In the genomic region with DNA sequence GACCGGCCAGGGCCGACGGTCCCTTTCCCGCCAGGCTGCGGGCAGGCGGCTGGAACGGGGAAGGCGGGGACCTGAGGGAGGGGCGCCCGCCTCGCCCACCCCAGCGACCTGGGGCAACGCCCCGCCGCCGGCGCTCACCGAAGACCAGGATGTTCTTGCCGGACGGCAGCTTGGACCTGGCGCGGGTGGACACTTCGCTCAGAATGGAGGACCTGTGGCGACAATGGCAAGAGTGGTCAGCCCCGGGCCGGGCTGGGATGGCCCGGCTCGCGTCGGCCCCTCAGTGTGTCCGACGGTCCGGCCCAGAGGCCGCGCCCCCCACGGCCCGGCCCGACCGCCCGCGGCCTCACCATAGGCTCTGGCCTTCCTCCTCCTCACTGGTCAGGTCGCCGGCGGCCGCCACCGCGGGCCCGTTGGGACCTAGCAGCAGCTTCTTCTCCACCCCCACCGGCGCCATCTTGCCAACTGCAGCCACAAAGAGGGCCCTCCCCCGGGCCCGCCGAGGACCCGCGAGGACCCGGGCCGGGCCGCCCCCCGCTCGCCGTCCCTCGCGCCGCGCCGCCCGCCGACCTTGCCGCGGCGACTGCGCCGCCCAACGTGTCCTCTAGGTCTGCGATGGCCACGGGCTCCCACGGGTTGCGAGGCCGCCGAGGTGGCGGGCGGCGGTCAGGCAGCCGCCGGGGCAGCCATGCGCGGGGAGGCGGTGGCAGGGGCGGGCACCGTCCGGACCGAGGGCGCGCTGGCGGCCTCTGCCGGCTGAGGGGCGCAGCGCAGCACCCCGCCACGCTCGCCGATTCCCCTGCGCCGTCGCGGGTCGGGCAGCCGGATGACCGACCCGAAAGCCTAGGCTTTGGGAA, we compare ENCODE assay signal across 1 cellular context.
A peak's percentile ranks its signal among the peaks of the same experiment; 100 is the strongest.
TF ChIP-seq lines count a peak whose summit lies in the region.

A gene (minus strand): TSS at position 475 of the 857 bp plus-strand sequence. CDS start 18 bp downstream, at position 457.

TF ChIP-seq in HepG2, 621 proteins besides CTCF, POLR2A, EP300 and RAD21 (continued from another document and continues in another):
- TF ChIP-seq, protein P1, sequence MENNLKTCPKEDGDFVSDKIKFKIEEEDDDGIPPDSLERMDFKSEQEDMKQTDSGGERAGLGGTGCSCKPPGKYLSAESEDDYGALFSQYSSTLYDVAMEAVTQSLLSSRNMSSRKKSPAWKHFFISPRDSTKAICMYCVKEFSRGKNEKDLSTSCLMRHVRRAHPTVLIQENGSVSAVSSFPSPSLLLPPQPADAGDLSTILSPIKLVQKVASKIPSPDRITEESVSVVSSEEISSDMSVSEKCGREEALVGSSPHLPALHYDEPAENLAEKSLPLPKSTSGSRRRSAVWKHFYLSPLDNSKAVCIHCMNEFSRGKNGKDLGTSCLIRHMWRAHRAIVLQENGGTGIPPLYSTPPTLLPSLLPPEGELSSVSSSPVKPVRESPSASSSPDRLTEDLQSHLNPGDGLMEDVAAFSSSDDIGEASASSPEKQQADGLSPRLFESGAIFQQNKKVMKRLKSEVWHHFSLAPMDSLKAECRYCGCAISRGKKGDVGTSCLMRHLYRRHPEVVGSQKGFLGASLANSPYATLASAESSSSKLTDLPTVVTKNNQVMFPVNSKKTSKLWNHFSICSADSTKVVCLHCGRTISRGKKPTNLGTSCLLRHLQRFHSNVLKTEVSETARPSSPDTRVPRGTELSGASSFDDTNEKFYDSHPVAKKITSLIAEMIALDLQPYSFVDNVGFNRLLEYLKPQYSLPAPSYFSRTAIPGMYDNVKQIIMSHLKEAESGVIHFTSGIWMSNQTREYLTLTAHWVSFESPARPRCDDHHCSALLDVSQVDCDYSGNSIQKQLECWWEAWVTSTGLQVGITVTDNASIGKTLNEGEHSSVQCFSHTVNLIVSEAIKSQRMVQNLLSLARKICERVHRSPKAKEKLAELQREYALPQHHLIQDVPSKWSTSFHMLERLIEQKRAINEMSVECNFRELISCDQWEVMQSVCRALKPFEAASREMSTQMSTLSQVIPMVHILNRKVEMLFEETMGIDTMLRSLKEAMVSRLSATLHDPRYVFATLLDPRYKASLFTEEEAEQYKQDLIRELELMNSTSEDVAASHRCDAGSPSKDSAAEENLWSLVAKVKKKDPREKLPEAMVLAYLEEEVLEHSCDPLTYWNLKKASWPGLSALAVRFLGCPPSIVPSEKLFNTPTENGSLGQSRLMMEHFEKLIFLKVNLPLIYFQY (CRISPR knock-in tag; IDR thresholded peaks at IDR 0.05; ENCODE audit: borderline replicate concordance) = peak; percentile 66; the same call in 1 of the 2 replicates
- TF ChIP-seq, protein P2, sequence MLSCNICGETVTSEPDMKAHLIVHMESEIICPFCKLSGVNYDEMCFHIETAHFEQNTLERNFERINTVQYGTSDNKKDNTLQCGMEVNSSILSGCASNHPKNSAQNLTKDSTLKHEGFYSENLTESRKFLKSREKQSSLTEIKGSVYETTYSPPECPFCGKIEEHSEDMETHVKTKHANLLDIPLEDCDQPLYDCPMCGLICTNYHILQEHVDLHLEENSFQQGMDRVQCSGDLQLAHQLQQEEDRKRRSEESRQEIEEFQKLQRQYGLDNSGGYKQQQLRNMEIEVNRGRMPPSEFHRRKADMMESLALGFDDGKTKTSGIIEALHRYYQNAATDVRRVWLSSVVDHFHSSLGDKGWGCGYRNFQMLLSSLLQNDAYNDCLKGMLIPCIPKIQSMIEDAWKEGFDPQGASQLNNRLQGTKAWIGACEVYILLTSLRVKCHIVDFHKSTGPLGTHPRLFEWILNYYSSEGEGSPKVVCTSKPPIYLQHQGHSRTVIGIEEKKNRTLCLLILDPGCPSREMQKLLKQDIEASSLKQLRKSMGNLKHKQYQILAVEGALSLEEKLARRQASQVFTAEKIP (CRISPR knock-in tag; IDR thresholded peaks at IDR 0.05; ENCODE audit: borderline replicate concordance) = peak; percentile 84; the same call in 1 of the 2 replicates
- TF ChIP-seq, protein P3, sequence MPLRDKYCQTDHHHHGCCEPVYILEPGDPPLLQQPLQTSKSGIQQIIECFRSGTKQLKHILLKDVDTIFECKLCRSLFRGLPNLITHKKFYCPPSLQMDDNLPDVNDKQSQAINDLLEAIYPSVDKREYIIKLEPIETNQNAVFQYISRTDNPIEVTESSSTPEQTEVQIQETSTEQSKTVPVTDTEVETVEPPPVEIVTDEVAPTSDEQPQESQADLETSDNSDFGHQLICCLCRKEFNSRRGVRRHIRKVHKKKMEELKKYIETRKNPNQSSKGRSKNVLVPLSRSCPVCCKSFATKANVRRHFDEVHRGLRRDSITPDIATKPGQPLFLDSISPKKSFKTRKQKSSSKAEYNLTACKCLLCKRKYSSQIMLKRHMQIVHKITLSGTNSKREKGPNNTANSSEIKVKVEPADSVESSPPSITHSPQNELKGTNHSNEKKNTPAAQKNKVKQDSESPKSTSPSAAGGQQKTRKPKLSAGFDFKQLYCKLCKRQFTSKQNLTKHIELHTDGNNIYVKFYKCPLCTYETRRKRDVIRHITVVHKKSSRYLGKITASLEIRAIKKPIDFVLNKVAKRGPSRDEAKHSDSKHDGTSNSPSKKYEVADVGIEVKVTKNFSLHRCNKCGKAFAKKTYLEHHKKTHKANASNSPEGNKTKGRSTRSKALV (CRISPR knock-in tag; IDR thresholded peaks at IDR 0.05) = no peak
- TF ChIP-seq ATF1 (CRISPR knock-in tag; IDR thresholded peaks at IDR 0.05) = no peak
- TF ChIP-seq SMAD1 (CRISPR knock-in tag; IDR thresholded peaks at IDR 0.05; ENCODE audit: borderline replicate concordance, low read depth) = 0 out of 2 replicates have a peak, but pooled peaks have one; percentile 12
- TF ChIP-seq ZNF883 (CRISPR knock-in tag; IDR thresholded peaks at IDR 0.05; ENCODE audit: not compliant biosample characterization) = peak; percentile 65
- peak; percentile 92 for TF ChIP-seq SPEN (CRISPR knock-in tag; IDR thresholded peaks at IDR 0.05; ENCODE audit: low read depth)
- TF ChIP-seq MATR3 (CRISPR knock-in tag; IDR thresholded peaks at IDR 0.05) = no peak
- 0 out of 2 replicates have a peak, but pooled peaks have one; percentile 53 for TF ChIP-seq ZBTB7B (CRISPR knock-in tag; IDR thresholded peaks at IDR 0.05)
- no peak for TF ChIP-seq SMAD9 (CRISPR knock-in tag; IDR thresholded peaks at IDR 0.05)
- no peak for TF ChIP-seq SMC3 (IDR thresholded peaks at IDR 0.05; ENCODE audit: low read length)
- no peak; the same call in 1 of the 2 replicates for TF ChIP-seq ZSCAN21 (CRISPR knock-in tag; IDR thresholded peaks at IDR 0.05; ENCODE audit: borderline replicate concordance)
- no peak for TF ChIP-seq FOXA3 (CRISPR knock-in tag; IDR thresholded peaks at IDR 0.05)
- TF ChIP-seq NKX3-1 (CRISPR knock-in tag; IDR thresholded peaks at IDR 0.05) = no peak
- TF ChIP-seq, protein P4, sequence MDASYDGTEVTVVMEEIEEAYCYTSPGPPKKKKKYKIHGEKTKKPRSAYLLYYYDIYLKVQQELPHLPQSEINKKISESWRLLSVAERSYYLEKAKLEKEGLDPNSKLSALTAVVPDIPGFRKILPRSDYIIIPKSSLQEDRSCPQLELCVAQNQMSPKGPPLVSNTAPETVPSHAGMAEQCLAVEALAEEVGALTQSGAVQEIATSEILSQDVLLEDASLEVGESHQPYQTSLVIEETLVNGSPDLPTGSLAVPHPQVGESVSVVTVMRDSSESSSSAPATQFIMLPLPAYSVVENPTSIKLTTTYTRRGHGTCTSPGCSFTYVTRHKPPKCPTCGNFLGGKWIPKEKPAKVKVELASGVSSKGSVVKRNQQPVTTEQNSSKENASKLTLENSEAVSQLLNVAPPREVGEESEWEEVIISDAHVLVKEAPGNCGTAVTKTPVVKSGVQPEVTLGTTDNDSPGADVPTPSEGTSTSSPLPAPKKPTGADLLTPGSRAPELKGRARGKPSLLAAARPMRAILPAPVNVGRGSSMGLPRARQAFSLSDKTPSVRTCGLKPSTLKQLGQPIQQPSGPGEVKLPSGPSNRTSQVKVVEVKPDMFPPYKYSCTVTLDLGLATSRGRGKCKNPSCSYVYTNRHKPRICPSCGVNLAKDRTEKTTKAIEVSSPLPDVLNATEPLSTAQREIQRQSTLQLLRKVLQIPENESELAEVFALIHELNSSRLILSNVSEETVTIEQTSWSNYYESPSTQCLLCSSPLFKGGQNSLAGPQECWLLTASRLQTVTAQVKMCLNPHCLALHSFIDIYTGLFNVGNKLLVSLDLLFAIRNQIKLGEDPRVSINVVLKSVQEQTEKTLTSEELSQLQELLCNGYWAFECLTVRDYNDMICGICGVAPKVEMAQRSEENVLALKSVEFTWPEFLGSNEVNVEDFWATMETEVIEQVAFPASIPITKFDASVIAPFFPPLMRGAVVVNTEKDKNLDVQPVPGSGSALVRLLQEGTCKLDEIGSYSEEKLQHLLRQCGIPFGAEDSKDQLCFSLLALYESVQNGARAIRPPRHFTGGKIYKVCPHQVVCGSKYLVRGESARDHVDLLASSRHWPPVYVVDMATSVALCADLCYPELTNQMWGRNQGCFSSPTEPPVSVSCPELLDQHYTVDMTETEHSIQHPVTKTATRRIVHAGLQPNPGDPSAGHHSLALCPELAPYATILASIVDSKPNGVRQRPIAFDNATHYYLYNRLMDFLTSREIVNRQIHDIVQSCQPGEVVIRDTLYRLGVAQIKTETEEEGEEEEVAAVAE (CRISPR knock-in tag; IDR thresholded peaks at IDR 0.05; ENCODE audit: borderline replicate concordance) = no peak; the same call in 1 of the 2 replicates
- TF ChIP-seq, protein P5, sequence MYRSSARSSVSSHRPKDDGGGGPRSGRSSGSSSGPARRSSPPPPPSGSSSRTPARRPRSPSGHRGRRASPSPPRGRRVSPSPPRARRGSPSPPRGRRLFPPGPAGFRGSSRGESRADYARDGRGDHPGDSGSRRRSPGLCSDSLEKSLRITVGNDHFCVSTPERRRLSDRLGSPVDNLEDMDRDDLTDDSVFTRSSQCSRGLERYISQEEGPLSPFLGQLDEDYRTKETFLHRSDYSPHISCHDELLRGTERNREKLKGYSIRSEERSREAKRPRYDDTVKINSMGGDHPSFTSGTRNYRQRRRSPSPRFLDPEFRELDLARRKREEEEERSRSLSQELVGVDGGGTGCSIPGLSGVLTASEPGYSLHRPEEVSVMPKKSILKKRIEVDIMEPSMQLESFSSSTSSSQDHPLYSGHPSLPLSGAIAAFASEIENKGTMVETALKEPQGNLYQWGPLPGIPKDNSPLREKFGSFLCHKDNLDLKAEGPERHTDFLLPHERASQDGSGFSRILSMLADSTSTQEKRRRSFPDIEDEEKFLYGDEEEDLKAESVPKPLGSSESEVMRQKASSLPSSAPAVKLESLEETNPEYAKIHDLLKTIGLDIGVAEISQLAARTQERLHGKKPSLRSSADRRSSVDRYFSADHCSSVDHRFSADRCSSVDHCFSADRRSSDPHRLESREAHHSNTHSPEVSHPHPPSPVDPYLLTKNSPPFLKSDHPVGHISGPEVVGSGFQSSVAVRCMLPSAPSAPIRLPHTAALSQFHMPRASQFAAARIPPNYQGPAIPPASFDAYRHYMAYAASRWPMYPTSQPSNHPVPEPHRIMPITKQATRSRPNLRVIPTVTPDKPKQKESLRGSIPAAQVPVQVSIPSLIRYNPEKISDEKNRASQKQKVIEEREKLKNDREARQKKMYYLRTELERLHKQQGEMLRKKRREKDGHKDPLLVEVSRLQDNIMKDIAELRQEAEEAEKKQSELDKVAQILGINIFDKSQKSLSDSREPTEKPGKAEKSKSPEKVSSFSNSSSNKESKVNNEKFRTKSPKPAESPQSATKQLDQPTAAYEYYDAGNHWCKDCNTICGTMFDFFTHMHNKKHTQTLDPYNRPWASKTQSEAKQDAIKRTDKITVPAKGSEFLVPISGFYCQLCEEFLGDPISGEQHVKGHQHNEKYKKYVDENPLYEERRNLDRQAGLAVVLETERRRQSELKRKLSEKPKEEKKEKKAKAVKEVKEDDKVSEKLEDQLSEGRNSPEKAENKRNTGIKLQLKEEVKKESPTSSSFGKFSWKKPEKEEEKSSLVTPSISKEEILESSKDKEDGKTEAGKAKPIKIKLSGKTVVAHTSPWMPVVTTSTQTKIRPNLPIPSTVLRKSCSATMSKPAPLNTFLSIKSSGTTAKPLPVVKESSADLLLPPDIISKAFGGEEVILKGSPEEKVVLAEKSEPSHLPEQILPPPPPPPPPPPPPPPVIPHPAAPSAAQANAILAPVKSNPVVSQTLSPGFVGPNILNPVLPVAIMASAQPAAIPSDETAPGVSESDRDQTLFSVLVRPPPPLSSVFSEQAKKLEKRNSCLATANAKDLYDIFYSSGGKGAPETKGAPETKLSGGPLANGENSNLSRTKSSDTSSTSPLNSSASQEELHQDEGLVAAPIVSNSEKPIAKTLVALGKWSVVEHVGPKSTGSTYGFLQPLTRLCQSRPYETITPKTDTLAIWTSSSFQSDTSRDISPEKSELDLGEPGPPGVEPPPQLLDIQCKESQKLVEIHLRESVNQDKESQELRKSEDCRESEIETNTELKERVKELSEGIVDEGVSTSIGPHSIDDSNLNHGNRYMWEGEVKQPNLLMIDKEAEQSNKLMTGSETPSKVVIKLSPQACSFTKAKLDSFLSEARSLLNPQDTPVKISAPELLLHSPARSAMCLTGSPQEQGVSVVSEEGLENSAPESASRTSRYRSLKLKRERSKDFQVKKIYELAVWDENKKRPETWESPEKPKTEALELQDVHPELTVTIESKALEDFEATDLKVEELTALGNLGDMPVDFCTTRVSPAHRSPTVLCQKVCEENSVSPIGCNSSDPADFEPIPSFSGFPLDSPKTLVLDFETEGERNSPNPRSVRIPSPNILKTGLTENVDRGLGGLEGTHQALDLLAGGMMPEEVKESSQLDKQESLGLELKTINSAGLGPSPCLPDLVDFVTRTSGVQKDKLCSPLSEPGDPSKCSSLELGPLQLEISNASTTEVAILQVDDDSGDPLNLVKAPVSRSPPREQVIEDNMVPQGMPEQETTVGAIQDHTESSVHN (CRISPR knock-in tag; IDR thresholded peaks at IDR 0.05) = no peak; the same call in 1 of the 2 replicates
- TF ChIP-seq HOXA7 (CRISPR knock-in tag; IDR thresholded peaks at IDR 0.05) = no peak
- TF ChIP-seq ZNF841 (CRISPR knock-in tag; IDR thresholded peaks at IDR 0.05; ENCODE audit: borderline replicate concordance) = no peak
- TF ChIP-seq, protein P6, sequence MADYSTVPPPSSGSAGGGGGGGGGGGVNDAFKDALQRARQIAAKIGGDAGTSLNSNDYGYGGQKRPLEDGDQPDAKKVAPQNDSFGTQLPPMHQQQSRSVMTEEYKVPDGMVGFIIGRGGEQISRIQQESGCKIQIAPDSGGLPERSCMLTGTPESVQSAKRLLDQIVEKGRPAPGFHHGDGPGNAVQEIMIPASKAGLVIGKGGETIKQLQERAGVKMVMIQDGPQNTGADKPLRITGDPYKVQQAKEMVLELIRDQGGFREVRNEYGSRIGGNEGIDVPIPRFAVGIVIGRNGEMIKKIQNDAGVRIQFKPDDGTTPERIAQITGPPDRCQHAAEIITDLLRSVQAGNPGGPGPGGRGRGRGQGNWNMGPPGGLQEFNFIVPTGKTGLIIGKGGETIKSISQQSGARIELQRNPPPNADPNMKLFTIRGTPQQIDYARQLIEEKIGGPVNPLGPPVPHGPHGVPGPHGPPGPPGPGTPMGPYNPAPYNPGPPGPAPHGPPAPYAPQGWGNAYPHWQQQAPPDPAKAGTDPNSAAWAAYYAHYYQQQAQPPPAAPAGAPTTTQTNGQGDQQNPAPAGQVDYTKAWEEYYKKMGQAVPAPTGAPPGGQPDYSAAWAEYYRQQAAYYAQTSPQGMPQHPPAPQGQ (CRISPR knock-in tag; IDR thresholded peaks at IDR 0.05; ENCODE audit: borderline replicate concordance) = no peak
- no peak for TF ChIP-seq MAFK (conservative IDR thresholded peaks at IDR 0.05 in 1 of 2, IDR thresholded peaks at IDR 0.05 in 1 of 2; ENCODE audit: low read length in 2 of 2)
